Comparison of ENCODE assay signal across 1 cellular context in the genomic region with DNA sequence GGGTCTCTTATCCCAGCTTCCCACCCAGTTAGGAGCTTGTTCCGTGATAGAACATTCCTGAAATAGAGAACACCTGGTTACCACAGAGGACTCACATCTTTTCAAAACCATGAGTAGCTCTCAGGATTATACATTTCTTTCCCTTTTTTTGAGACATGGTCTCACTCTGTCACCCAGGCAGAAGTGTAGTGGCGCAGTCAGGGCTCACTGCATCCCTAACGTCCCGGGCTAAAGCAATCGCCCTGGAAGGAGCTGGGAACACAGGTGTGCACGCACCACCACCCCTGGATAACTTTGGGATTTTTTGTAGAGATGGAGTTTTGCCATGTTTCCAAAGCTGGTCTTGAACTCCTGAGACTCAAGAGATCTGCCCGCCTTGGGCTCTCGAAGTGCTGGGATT.
TF ChIP-seq lines count a peak whose summit lies in the region.

No MANE protein-coding gene starts in this region.

TF ChIP-seq in WTC11, 78 proteins besides CTCF, POLR2A, EP300 and RAD21 (continued from another document):
- TF ChIP-seq, protein P1, sequence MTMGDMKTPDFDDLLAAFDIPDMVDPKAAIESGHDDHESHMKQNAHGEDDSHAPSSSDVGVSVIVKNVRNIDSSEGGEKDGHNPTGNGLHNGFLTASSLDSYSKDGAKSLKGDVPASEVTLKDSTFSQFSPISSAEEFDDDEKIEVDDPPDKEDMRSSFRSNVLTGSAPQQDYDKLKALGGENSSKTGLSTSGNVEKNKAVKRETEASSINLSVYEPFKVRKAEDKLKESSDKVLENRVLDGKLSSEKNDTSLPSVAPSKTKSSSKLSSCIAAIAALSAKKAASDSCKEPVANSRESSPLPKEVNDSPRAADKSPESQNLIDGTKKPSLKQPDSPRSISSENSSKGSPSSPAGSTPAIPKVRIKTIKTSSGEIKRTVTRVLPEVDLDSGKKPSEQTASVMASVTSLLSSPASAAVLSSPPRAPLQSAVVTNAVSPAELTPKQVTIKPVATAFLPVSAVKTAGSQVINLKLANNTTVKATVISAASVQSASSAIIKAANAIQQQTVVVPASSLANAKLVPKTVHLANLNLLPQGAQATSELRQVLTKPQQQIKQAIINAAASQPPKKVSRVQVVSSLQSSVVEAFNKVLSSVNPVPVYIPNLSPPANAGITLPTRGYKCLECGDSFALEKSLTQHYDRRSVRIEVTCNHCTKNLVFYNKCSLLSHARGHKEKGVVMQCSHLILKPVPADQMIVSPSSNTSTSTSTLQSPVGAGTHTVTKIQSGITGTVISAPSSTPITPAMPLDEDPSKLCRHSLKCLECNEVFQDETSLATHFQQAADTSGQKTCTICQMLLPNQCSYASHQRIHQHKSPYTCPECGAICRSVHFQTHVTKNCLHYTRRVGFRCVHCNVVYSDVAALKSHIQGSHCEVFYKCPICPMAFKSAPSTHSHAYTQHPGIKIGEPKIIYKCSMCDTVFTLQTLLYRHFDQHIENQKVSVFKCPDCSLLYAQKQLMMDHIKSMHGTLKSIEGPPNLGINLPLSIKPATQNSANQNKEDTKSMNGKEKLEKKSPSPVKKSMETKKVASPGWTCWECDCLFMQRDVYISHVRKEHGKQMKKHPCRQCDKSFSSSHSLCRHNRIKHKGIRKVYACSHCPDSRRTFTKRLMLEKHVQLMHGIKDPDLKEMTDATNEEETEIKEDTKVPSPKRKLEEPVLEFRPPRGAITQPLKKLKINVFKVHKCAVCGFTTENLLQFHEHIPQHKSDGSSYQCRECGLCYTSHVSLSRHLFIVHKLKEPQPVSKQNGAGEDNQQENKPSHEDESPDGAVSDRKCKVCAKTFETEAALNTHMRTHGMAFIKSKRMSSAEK (CRISPR knock-in tag; IDR thresholded peaks at IDR 0.05; ENCODE audit: borderline replicate concordance) = no peak
- TF ChIP-seq KAT7 (CRISPR knock-in tag; IDR thresholded peaks at IDR 0.05; ENCODE audit: borderline replicate concordance) = no peak
- no peak for TF ChIP-seq ZNF396 (CRISPR knock-in tag; IDR thresholded peaks at IDR 0.05; ENCODE audit: borderline replicate concordance)
- no peak for TF ChIP-seq ZNF138 (CRISPR knock-in tag; conservative IDR thresholded peaks at IDR 0.05)
- no peak for TF ChIP-seq FOXJ3 (CRISPR knock-in tag; IDR thresholded peaks at IDR 0.05; ENCODE audit: borderline replicate concordance)
